In the genomic region with DNA sequence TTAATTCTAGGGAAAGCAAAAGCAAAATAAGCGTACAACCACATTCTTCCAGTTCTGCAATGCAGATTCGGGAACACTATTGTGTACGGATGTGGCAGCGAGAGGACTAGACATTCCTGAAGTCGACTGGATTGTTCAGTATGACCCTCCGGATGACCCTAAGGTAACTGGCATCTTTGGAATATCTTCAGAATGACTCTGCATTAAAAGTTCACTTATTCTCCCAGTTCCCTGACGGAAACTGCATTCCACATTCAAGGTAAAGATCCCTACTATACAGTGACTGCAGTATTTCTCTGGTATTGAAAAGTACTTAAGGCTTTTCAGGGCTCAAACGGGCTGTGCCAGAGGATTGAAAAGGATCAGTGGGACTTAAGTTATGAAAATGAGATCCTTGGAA, we compare ENCODE assay signal across 30 cellular contexts. TPM values are rescaled to one million over a fixed set of nuclear protein-coding genes. Genes with fewer than 3 reads are reported as not detected.
DNase-seq lines count a peak whose midpoint lies in the region; ATAC-seq, FAIRE-seq and TF ChIP-seq lines count a peak whose summit lies in the region.
"Had no signal": no experiment of that assay in that cellular context is flagged by ENCODE, and none has a peak within 500 bp of the region (broad histone marks: within the 10 kb centered on the region; RNA-seq: fewer than 3 reads in every experiment).

No MANE protein-coding gene starts in this region.

- 46% methylated on average over 8 of the region's 8 CpGs for WGBS in A549 (ENCODE audit: missing lambda C conversion rate)
- WGBS in K562 (ENCODE audit: insufficient coverage, low coverage, missing lambda C conversion rate) = 97% methylated on average over 8 of the region's 8 CpGs
- no CpG with 5 or more reads among the region's 8 CpGs for WGBS in trophoblast cell (ENCODE audit: extremely low coverage, insufficient coverage, insufficient read length)

- no peak for TF ChIP-seq POLR2A in A549 (IDR thresholded peaks at IDR 0.05; ENCODE audit: low read length)
- TF ChIP-seq POLR2A in K562 (conservative IDR thresholded peaks at IDR 0.05) = no peak

- no TSS peak for BruUV-seq in K562 (replicated peaks; lab: Mats Ljungman, UMichigan)

- H4K12ac ChIP-seq in trophoblast cell (ENCODE audit: low read depth, low read length) = no peak overlapping the region

- TF ChIP-seq RAD21 in A549 (conservative IDR thresholded peaks at IDR 0.05 in 1 of 2, IDR thresholded peaks at IDR 0.05 in 1 of 2) = no peak
- no peak for TF ChIP-seq RAD21 in K562 (CRISPR knock-in tag; conservative IDR thresholded peaks at IDR 0.05 in 1 of 2, IDR thresholded peaks at IDR 0.05 in 1 of 2)

- H4K91ac ChIP-seq in trophoblast cell (ENCODE audit: low read depth, low read length) = no peak overlapping the region

- no peak overlapping the region for H2AK5ac ChIP-seq in trophoblast cell (ENCODE audit: low read length)

- peaks cover 2% of the 10 kb centered on the region for H3K79me1 ChIP-seq in trophoblast cell (ENCODE audit: low read length)

- H3K9me1 ChIP-seq in K562 (ENCODE audit: control insufficient read depth, insufficient read depth, low read length) = no peaks in the 10 kb centered on the region

- no peak overlapping the region for H3K4me3 ChIP-seq in A549
- H3K4me3 ChIP-seq in K562 = no peak overlapping the region
- H3K4me3 ChIP-seq in trophoblast cell (ENCODE audit: low read depth, low read length) = no peak overlapping the region
- H3K4me3 ChIP-seq: BLaER1, GM12878, SK-N-MC had no signal

- H3K27ac ChIP-seq in A549 = 0 out of 6 replicates have a peak overlapping the region, but pooled peaks of 1 of the 2 experiments have one; percentile 10
- H3K27ac ChIP-seq in K562 (ENCODE audit: extremely low read depth, low read depth, low read length) = no peak overlapping the region
- H3K27ac ChIP-seq in trophoblast cell (ENCODE audit: low read depth, low read length) = peak overlapping the region; percentile 92
- H3K27ac ChIP-seq: BLaER1, SK-N-MC had no signal

- H3K4me2 ChIP-seq in A549 = peak overlapping the region; percentile 16; the same call in 1 of the 3 replicates
- no peak overlapping the region for H3K4me2 ChIP-seq in K562 (ENCODE audit: insufficient read depth, low read length)
- H3K4me2 ChIP-seq in trophoblast cell (ENCODE audit: low read length) = peak overlapping the region; percentile 18
- H3K4me2 ChIP-seq: BLaER1 had no signal

- H3K9me3 ChIP-seq in A549 = no peaks in the 10 kb centered on the region
- H3K9me3 ChIP-seq in K562 (replicated peaks; ENCODE audit: control insufficient read depth, insufficient read depth, low read depth, low read length) = no peaks in the 10 kb centered on the region
- no peaks in the 10 kb centered on the region for H3K9me3 ChIP-seq in trophoblast cell (ENCODE audit: insufficient read depth, low read depth, low read length)
- H3K9me3 ChIP-seq: BLaER1 had no signal

- H3K14ac ChIP-seq in trophoblast cell (ENCODE audit: low read length) = no peak overlapping the region

- ATAC-seq in A549 (peak in 1 of 2 experiments; percentile 74; a peak in 3 of 6 replicates), K562 (no peak), GM18520 (IDR thresholded peaks at IDR 0.05; ENCODE audit: unreplicated experiment) (no peak)
- ATAC-seq: GM12878, Panc1 had no signal

- TF ChIP-seq CTCF in A549 (IDR thresholded peaks at IDR 0.05) (no peak), D721Med (IDR thresholded peaks at IDR 0.05; ENCODE audit: insufficient read depth, missing control alignments) (no peak), K562 (IDR thresholded peaks at IDR 0.05 in 2 of 3, conservative IDR thresholded peaks at IDR 0.05 in 1 of 3; ENCODE audit: insufficient read depth in 2 of 3, low read depth in 1 of 3, low read length in 3 of 3) (no peak)

- H3K27me3 ChIP-seq in K562 (ENCODE audit: control insufficient read depth in 2 of 2, insufficient read depth in 2 of 2, low read length in 2 of 2) (no peaks in the 10 kb centered on the region), trophoblast cell (ENCODE audit: insufficient read depth, low read length) (no peaks in the 10 kb centered on the region)
- H3K27me3 ChIP-seq: BLaER1 had no signal

- intact Hi-C loops in K562 (cut with micrococcal nuclease) = no loop called here

- CTCF ChIA-PET in A549 (lab: Yijun Ruan, JAX) (interaction anchor here (1.2 to 2.4 kb wide), 2 partner anchors 11 to 178 kb away, joined by 4 to 8 read pairs; a partner anchor contains a TSS), K562 (lab: Yijun Ruan, JAX; ENCODE audit: low intra/inter-chr PET ratio) (no interaction called here)

- no peak overlapping the region for H4K8ac ChIP-seq in trophoblast cell (ENCODE audit: low read depth, low read length)

- no peak overlapping the region for H2AFZ ChIP-seq in K562 (ENCODE audit: low read depth, low read length)
- no peak overlapping the region for H2AFZ ChIP-seq in trophoblast cell (ENCODE audit: insufficient read depth, low read length, poor library complexity)

- H2BK5ac ChIP-seq in trophoblast cell (ENCODE audit: low read depth, low read length, poor library complexity) = no peak overlapping the region

- no peak overlapping the region for H3K23ac ChIP-seq in trophoblast cell (ENCODE audit: low read length)

- H3K79me2 ChIP-seq in K562 (ENCODE audit: control insufficient read depth, insufficient read depth, low read length) (no peaks in the 10 kb centered on the region), trophoblast cell (ENCODE audit: control insufficient read depth, insufficient read depth, low read length, poor library complexity) (no peaks in the 10 kb centered on the region)

- FAIRE-seq in A549 (lab: Jason Lieb, UNC) = no peak
- FAIRE-seq in D721Med (lab: Jason Lieb, UNC) = peak; percentile 88
- FAIRE-seq in K562 (lab: Jason Lieb, UNC) = peak; percentile 15
- FAIRE-seq: GM12878, GM19239 had no signal

- H3K4me1 ChIP-seq in A549 (0 out of 3 replicates have a peak, but pooled peaks cover 9% of the 10 kb centered on the region), K562 (replicated peaks in 1 of 2; ENCODE audit: control insufficient read depth in 2 of 2, insufficient read depth in 2 of 2, low read length in 2 of 2) (no peaks in the 10 kb centered on the region), trophoblast cell (ENCODE audit: control insufficient read depth in 1 of 2, insufficient read depth in 2 of 2, low read length in 2 of 2) (peaks cover 2 to 8% of the 10 kb centered on the region in 2 experiments)
- H3K4me1 ChIP-seq: BLaER1 had no signal

- TF ChIP-seq EP300 in A549 (IDR thresholded peaks at IDR 0.05) (no peak), K562 (IDR thresholded peaks at IDR 0.05; ENCODE audit: low read length) (no peak)

- H2BK120ac ChIP-seq in trophoblast cell (ENCODE audit: insufficient read depth, low read length, poor library complexity) = no peak overlapping the region

- DNase-seq in A549 (ENCODE audit: low read depth in 1 of 2, low spot score in 1 of 2) (peak in 1 of 2 experiments; percentile 29), D721Med (ENCODE audit: insufficient read length, low spot score) (no peak), K562 (ENCODE audit: extremely low read depth in 1 of 4, low spot score in 3 of 4) (no peak), trophoblast cell (peak; percentile 67 to 90), SW 1271 (lab: John Stamatoyannopoulos, UW) (no peak), inferior parietal cortex (ENCODE audit: extremely low spot score) (no peak)
- DNase-seq: 8988T; CD4-positive, CD25-positive, alpha-beta regulatory T cell; COR-L47; DMS 273 treated with DMSO at 0.1 percent for 48 hours; DMS79; EL; GDM1; H7; Karpas-422; NCI-H1092 treated with DMSO at 0.1 percent for 48 hours; NCI-H1436; NCI-H187; NCI-H2081 treated with DMSO at 0.1 percent for 48 hours; NCI-H2171; NCI-H226; NCI-H510A; NCI-H69; SHP77 treated with DMSO at 0.1 percent for 48 hours had no signal

- no peaks in the 10 kb centered on the region for H4K20me1 ChIP-seq in K562 (replicated peaks; ENCODE audit: control insufficient read depth, insufficient read depth, low read length)

- in situ Hi-C loops in K562 (cut with MboI) = loop anchor here (10.0 kb wide), 1 partner anchor 179 kb away; no protein-coding TSS in a partner anchor

- no peak overlapping the region for H3K4ac ChIP-seq in trophoblast cell (ENCODE audit: low read depth, low read length)

- no peak overlapping the region for H3K18ac ChIP-seq in trophoblast cell (ENCODE audit: low read length)

- H3K9ac ChIP-seq in K562 (ENCODE audit: insufficient read depth in 1 of 2, low read depth in 2 of 2, low read length in 2 of 2) = no peak overlapping the region
- no peak overlapping the region for H3K9ac ChIP-seq in trophoblast cell (ENCODE audit: low read length)
- H3K9ac ChIP-seq: BLaER1 had no signal

- POLR2A ChIA-PET in A549 (lab: Yijun Ruan, JAX) = interaction anchor here (0.7 kb wide), 1 partner anchor 178 kb away, joined by 3 read pairs; no protein-coding TSS in a partner anchor
- POLR2A ChIA-PET in K562 (lab: Yijun Ruan, JAX) = interaction anchor here (1.5 kb wide), 1 partner anchor 9 kb away, joined by 3 read pairs; no protein-coding TSS in a partner anchor

- H2BK12ac ChIP-seq in trophoblast cell (ENCODE audit: low read length) = no peak overlapping the region

- H3K36me3 ChIP-seq in K562 (ENCODE audit: control insufficient read depth, insufficient read depth, low read length) (peaks cover 100% of the 10 kb centered on the region), trophoblast cell (ENCODE audit: control insufficient read depth in 1 of 2, insufficient read depth in 2 of 2, low read length in 2 of 2) (peaks cover 14 to 45% of the 10 kb centered on the region in 2 experiments)

RNA-seq across cellular contexts. Expression of a gene that starts 10.9 kb away (rescaled TPM):
- polyA plus RNA-seq in A549 (2011; rRNA removed) (106 and 115 TPM in 2 replicates), A549 (2017; fragmentation: RNase III; extraction: RNeasy Plus Mini Kit Qiagen cat#74134 plus additional on column Dnase treatment) (66.6 to 82.6 TPM (median 67.5 TPM) in 3 replicates), K562 (2011; rRNA removed) (118 and 156 TPM in 2 replicates), K562 (2014; fragmentation: Illumina TruSeq; extraction: Trizol) (125 and 156 TPM in 2 replicates), K562 (2014; fragmentation: Nextera tagmentation; extraction: Ambion mirVana) (100 to 1,000 TPM in 1 of 2 experiments, 10 to 100 TPM in 1; 90.5 to 124 TPM), K562 (2014; rRNA removed) (91.8 and 100 TPM in 2 replicates)
- polyA plus RNA-seq in A549 (2012; cell fraction: cytosol; rRNA removed) = 31.4 and 33.8 TPM in 2 replicates
- 28.1 and 32.7 TPM in 2 replicates for polyA plus RNA-seq in A549 (2012; cell fraction: nucleus; rRNA removed)
- 59.1 and 72.5 TPM in 2 replicates for polyA minus RNA-seq in A549 (2011; rRNA and poly(A)+ RNA removed)
- total RNA-seq in K562 (2011; cell fraction: chromatin; rRNA removed; ENCODE audit: low replicate concordance) = 96.0 and 219 TPM in 2 replicates
- total RNA-seq in K562 (2011; cell fraction: nucleolus; rRNA removed) = 41.4 and 42.1 TPM in 2 replicates
- total RNA-seq in K562 (2011; cell fraction: nucleoplasm; rRNA removed) = 115 and 161 TPM in 2 replicates
- total RNA-seq in K562 (2014; rRNA removed) (67.9 and 74.7 TPM in 2 replicates), K562 (2014; rRNA removed; fragmentation: Illumina TruSeq; extraction: Trizol) (129 and 154 TPM in 2 replicates), K562 (2015; rRNA removed; fragmentation: Illumina TruSeq; extraction: Trizol) (116 TPM in 2 replicates), K562 (2021) (113 and 120 TPM in 2 replicates)
- 50.8 and 54.7 TPM in 2 replicates for polyA plus RNA-seq in K562 (2011; cell fraction: cytosol; rRNA removed)
- 94.0 and 110 TPM in 2 replicates for polyA plus RNA-seq in K562 (2011; cell fraction: nucleus; rRNA removed)
- 48.5 and 68.8 TPM in 2 replicates for polyA plus RNA-seq in K562 (2012)
- polyA minus RNA-seq in K562 (2011; rRNA and poly(A)+ RNA removed) = 126 and 127 TPM in 2 replicates
- 32.6 and 42.7 TPM in 2 replicates for polyA minus RNA-seq in K562 (2011; cell fraction: cytosol; rRNA and poly(A)+ RNA removed)
- 67.5 and 135 TPM in 2 replicates for polyA minus RNA-seq in K562 (2011; cell fraction: nucleus; rRNA and poly(A)+ RNA removed)
- polyA plus RNA-seq in trophoblast cell (2013) = 50.3 and 52.4 TPM in 2 replicates

Comparison
In these comparisons a context has a peak if more than half of its experiments do, and no peak if none do; other contexts are left out.
1. DNase-seq: peak in trophoblast cell (2 of 2); none in D721Med (single experiment), K562 (0 of 4), SW 1271 (0 of 2) and inferior parietal cortex (single experiment).